In the genomic region with DNA sequence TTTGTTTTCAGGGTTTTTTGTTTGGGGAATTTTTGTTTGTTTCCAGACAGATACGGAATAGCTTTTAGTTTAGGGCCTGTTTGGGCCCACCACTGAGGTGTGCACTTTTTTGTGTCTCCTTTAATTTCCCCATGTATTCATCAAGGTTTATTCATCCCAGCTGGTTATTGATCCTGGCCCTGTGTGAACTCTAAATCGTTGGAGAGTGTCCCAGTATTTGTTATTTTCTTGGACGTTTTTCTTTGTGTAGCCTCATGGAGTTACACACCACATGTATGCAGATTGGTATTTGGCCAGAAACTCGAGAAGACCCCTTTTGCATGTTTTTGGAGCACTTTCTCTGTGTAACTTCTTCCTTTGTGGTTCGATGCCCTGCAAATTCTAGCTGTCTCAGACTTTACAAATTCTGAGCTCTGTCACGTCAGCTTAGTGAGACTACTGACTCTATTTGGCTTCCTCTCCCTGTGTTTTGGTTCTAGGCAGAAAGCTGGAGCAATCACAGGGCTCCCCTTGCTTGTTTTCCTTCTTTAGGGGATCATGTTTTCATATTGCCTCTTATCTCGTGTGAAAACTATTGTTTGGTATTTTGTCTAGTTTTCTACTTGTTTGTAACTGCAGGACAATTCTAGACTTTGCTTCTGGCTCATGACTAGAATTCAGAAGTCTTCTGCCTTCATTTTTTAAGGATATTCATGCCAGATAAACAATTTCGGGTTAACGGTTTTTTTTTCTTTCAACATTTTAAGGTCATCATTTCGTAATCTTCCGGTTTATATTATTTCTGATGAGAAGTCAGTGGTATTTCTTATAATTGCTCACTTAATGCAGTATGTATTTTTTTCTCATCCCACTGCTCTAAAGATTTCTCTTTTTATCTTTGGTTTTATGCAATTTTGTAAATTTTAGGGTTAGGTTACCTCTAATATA, we compare ENCODE assay signal across 11 cellular contexts. TPM values are rescaled to one million over a fixed set of nuclear protein-coding genes. Genes with fewer than 3 reads are reported as not detected.
DNase-seq lines count a peak whose midpoint lies in the region; ATAC-seq and TF ChIP-seq lines count a peak whose summit lies in the region.
"Had no signal": no experiment of that assay in that cellular context is flagged by ENCODE, and none has a peak within 500 bp of the region (broad histone marks: within the 10 kb centered on the region; RNA-seq: fewer than 3 reads in every experiment).

No MANE protein-coding gene starts in this region.

- H2AFZ ChIP-seq in Karpas-422 (ENCODE audit: low read length), result no peak overlapping the region

- 79% methylated on average over 11 of the region's 11 CpGs for WGBS in right cardiac atrium
- WGBS in mesendoderm (ENCODE audit: extremely low coverage, insufficient coverage, low lambda C conversion rate), result no CpG with 5 or more reads among the region's 11 CpGs

- H3K4me2 ChIP-seq in mesendoderm (ENCODE audit: low read length) (no peak overlapping the region), Karpas-422 (ENCODE audit: low read depth, low read length, poor library complexity, severe bottlenecking) (no peak overlapping the region)

- H2BK120ac ChIP-seq in mesendoderm (ENCODE audit: low read depth, low read length), result no peak overlapping the region

- no peaks in the 10 kb centered on the region for H3K36me3 ChIP-seq in right atrium auricular region
- H3K36me3 ChIP-seq in mesendoderm (ENCODE audit: control insufficient read depth, insufficient read depth, low read length), result no peaks in the 10 kb centered on the region
- no peaks in the 10 kb centered on the region for H3K36me3 ChIP-seq in Karpas-422 (ENCODE audit: insufficient read depth, low read length)
- H3K36me3 ChIP-seq: heart right ventricle, thyroid gland had no signal

- H2BK15ac ChIP-seq in mesendoderm (replicated peaks; ENCODE audit: low read depth), result no peak overlapping the region

- H3K79me2 ChIP-seq in mesendoderm (ENCODE audit: control insufficient read depth, insufficient read depth, low read length) (peaks cover 34% of the 10 kb centered on the region), Karpas-422 (ENCODE audit: low read length) (no peaks in the 10 kb centered on the region)

- H3K4me3 ChIP-seq in right cardiac atrium (ENCODE audit: low read length) (no peak overlapping the region), right atrium auricular region (no peak overlapping the region), astrocyte of the spinal cord (ENCODE audit: low read depth, low read length) (no peak overlapping the region), mesendoderm (ENCODE audit: low read length) (no peak overlapping the region), Karpas-422 (ENCODE audit: low read length) (no peak overlapping the region)
- H3K4me3 ChIP-seq: heart right ventricle, thyroid gland had no signal

- DNase-seq in right cardiac atrium, result no peak
- DNase-seq in right atrium auricular region (ENCODE audit: low spot score), result no peak
- DNase-seq in astrocyte of the spinal cord (ENCODE audit: low read depth, low spot score), result peak; percentile 69
- DNase-seq in mesendoderm, result no peak
- no peak for DNase-seq in NCI-H187 (lab: John Stamatoyannopoulos, UW)
- DNase-seq in Karpas-422, result no peak
- DNase-seq in HuH-7 (ENCODE audit: low spot score), result no peak
- DNase-seq in stimulated activated naive CD4-positive, alpha-beta T cell (lab: John Stamatoyannopoulos, UW), result no peak
- DNase-seq: heart right ventricle, NCI-H1694 treated with DMSO at 0.1 percent for 48 hours, thyroid gland had no signal

- peak; percentile 50 to 60 for ATAC-seq in right cardiac atrium
- ATAC-seq: heart right ventricle had no signal

- no peak overlapping the region for H3K23ac ChIP-seq in mesendoderm (ENCODE audit: low read length)

- H3K18ac ChIP-seq in mesendoderm (ENCODE audit: low read length), result peak overlapping the region; percentile 5

- peaks cover 12% of the 10 kb centered on the region for H3K4me1 ChIP-seq in right cardiac atrium (ENCODE audit: control insufficient read depth, insufficient read depth, low read length)
- H3K4me1 ChIP-seq in right atrium auricular region, result peaks cover 0 to 30% of the 10 kb centered on the region in 2 donors
- H3K4me1 ChIP-seq in mesendoderm (ENCODE audit: control insufficient read depth, low read depth, low read length), result peaks cover 4% of the 10 kb centered on the region
- H3K4me1 ChIP-seq in Karpas-422 (ENCODE audit: low read length), result no peaks in the 10 kb centered on the region

- H3K56ac ChIP-seq in mesendoderm (ENCODE audit: low read length), result no peak overlapping the region

- H2AK5ac ChIP-seq in mesendoderm (ENCODE audit: low read length), result no peak overlapping the region

- no peak overlapping the region for H3K4ac ChIP-seq in mesendoderm (ENCODE audit: low read depth, low read length)

- no peaks in the 10 kb centered on the region for H3K9me3 ChIP-seq in right cardiac atrium (ENCODE audit: control insufficient read depth, low read length)
- H3K9me3 ChIP-seq in right atrium auricular region, result peaks cover 0 to 23% of the 10 kb centered on the region in 2 donors
- H3K9me3 ChIP-seq in Karpas-422 (ENCODE audit: low read length), result peaks cover 3% of the 10 kb centered on the region; the same call in 1 of the 2 replicates
- H3K9me3 ChIP-seq: thyroid gland had no signal

- H4K8ac ChIP-seq in mesendoderm (ENCODE audit: low read depth, low read length), result no peak overlapping the region

- intact Hi-C loops in right cardiac atrium (cut with DNase I), result no loop called here

- in situ Hi-C loops in astrocyte of the spinal cord (cut with HindIII; ENCODE audit: low sequenced_read_pairs), result no loop called here

- no peak overlapping the region for H4K5ac ChIP-seq in mesendoderm (ENCODE audit: low read length)

- H3K9ac ChIP-seq in mesendoderm (ENCODE audit: low read length) (no peak overlapping the region), Karpas-422 (ENCODE audit: low read length) (no peak overlapping the region)

- H3K9me2 ChIP-seq in Karpas-422 (replicated peaks; ENCODE audit: insufficient read depth, low read length), result no peaks in the 10 kb centered on the region

- no peak overlapping the region for H3K27ac ChIP-seq in right cardiac atrium (ENCODE audit: low read length)
- no peak overlapping the region for H3K27ac ChIP-seq in right atrium auricular region
- H3K27ac ChIP-seq in mesendoderm (ENCODE audit: low read depth, low read length), result no peak overlapping the region
- no peak overlapping the region for H3K27ac ChIP-seq in Karpas-422 (ENCODE audit: low read length)

- H3K27me3 ChIP-seq in right cardiac atrium (ENCODE audit: control insufficient read depth, insufficient read depth) (no peaks in the 10 kb centered on the region), right atrium auricular region (no peaks in the 10 kb centered on the region), mesendoderm (ENCODE audit: insufficient read depth, low read length, poor library complexity) (no peaks in the 10 kb centered on the region), Karpas-422 (ENCODE audit: low read length) (no peaks in the 10 kb centered on the region)
- H3K27me3 ChIP-seq: heart right ventricle, thyroid gland had no signal

- no peak for TF ChIP-seq CTCF in right atrium auricular region (IDR thresholded peaks at IDR 0.05)
- TF ChIP-seq CTCF in astrocyte of the spinal cord (IDR thresholded peaks at IDR 0.05; ENCODE audit: low read depth, low read length), result no peak

- H2BK5ac ChIP-seq in mesendoderm (ENCODE audit: low read length), result no peak overlapping the region

- H3K79me1 ChIP-seq in mesendoderm (ENCODE audit: low read length), result peaks cover 10% of the 10 kb centered on the region

- H4K20me1 ChIP-seq in Karpas-422 (ENCODE audit: insufficient read depth, low read depth, low read length), result peaks cover 16% of the 10 kb centered on the region

RNA-seq across cellular contexts. Expression of a gene that starts 18.0 kb away (rescaled TPM):
- 10 to 100 TPM; 22.4 to 27.5 (median 23.3) TPM for total RNA-seq in right cardiac atrium
- 9.4 TPM for polyA plus RNA-seq in right cardiac atrium
- total RNA-seq in right atrium auricular region, result 10 to 100 TPM; 22.6 to 25.4 TPM
- polyA plus RNA-seq in mesendoderm (2013, experiment 1 of 2), result 9.1 TPM
- 8.8 TPM for polyA plus RNA-seq in mesendoderm (2013, experiment 2 of 2)
- 2.5 and 3.7 TPM in 2 replicates for total RNA-seq in Karpas-422 (2014; rRNA removed; shearing (Covaris generic); ENCODE audit: low replicate concordance)
